In genomic region chr4:139301143-139301820, GRCh38 we compare ENCODE assay signal across 1 cellular context.
TF ChIP-seq lines count a peak whose summit lies in the region.

Gene NAA15, plus strand, starts transcription at chr4:139301505. Its CDS starts 273 bp downstream, at chr4:139301778.

TF ChIP-seq in HepG2, 621 proteins besides CTCF, POLR2A, EP300 and RAD21 (continued from another document and continues in another):
- TF ChIP-seq MTERF4 (CRISPR knock-in tag; IDR thresholded peaks at IDR 0.05) (no peak), FOXA3 (CRISPR knock-in tag; IDR thresholded peaks at IDR 0.05) (peak; percentile 36; the same call in 1 of the 2 replicates), MTF2 (CRISPR knock-in tag; IDR thresholded peaks at IDR 0.05; ENCODE audit: borderline replicate concordance) (no peak), NFATC3 (CRISPR knock-in tag; IDR thresholded peaks at IDR 0.05) (no peak; the same call in 1 of the 2 replicates), MNT (IDR thresholded peaks at IDR 0.05) (peak; percentile 48; the same call in 1 of the 2 replicates), NKX3-1 (CRISPR knock-in tag; IDR thresholded peaks at IDR 0.05) (peak; percentile 21; the same call in 1 of the 2 replicates), ATRX (CRISPR knock-in tag; IDR thresholded peaks at IDR 0.05; ENCODE audit: borderline replicate concordance) (no peak), ZFYVE20 (CRISPR knock-in tag; IDR thresholded peaks at IDR 0.05; ENCODE audit: borderline replicate concordance, low read depth) (no peak), KAT7 (CRISPR knock-in tag; IDR thresholded peaks at IDR 0.05; ENCODE audit: borderline replicate concordance) (no peak), SUZ12 (IDR thresholded peaks at IDR 0.05; ENCODE audit: low read depth, low read length) (no peak), ZNF761 (CRISPR knock-in tag; conservative IDR thresholded peaks at IDR 0.05) (0 out of 2 replicates have a peak, but pooled peaks have one; percentile 22), SMARCE1 (IDR thresholded peaks at IDR 0.05; ENCODE audit: borderline replicate concordance) (no peak), HMGXB3 (CRISPR knock-in tag; IDR thresholded peaks at IDR 0.05; ENCODE audit: borderline replicate concordance) (peak; percentile 81; the same call in 1 of the 2 replicates), ZNF788 (CRISPR knock-in tag; IDR thresholded peaks at IDR 0.05; ENCODE audit: borderline replicate concordance) (peak; percentile 82), ZNF704 (CRISPR knock-in tag; IDR thresholded peaks at IDR 0.05; ENCODE audit: borderline replicate concordance) (no peak), ELF3 (CRISPR knock-in tag; IDR thresholded peaks at IDR 0.05) (peak; percentile 84), ZNF660 (CRISPR knock-in tag; IDR thresholded peaks at IDR 0.05; ENCODE audit: borderline replicate concordance, low read depth) (no peak), ZFP36L2 (CRISPR knock-in tag; IDR thresholded peaks at IDR 0.05) (no peak), ZNF770 (CRISPR knock-in tag; IDR thresholded peaks at IDR 0.05) (peak; percentile 99), ZNF567 (CRISPR knock-in tag; IDR thresholded peaks at IDR 0.05; ENCODE audit: borderline replicate concordance) (no peak), CBFB (CRISPR knock-in tag; IDR thresholded peaks at IDR 0.05) (peak; percentile 47; the same call in 1 of the 2 replicates), RXRB (CRISPR knock-in tag; IDR thresholded peaks at IDR 0.05; ENCODE audit: borderline replicate concordance) (peak; percentile 59; the same call in 1 of the 2 replicates), ZNF280D (CRISPR knock-in tag; IDR thresholded peaks at IDR 0.05) (no peak), ZNF367 (CRISPR knock-in tag; IDR thresholded peaks at IDR 0.05; ENCODE audit: borderline replicate concordance) (no peak), PPARG (CRISPR knock-in tag; conservative IDR thresholded peaks at IDR 0.05) (0 out of 2 replicates have a peak, but pooled peaks have one; percentile 15), NRL (CRISPR knock-in tag; IDR thresholded peaks at IDR 0.05; ENCODE audit: borderline replicate concordance) (peak; percentile 84; the same call in 1 of the 2 replicates), MAFK (conservative IDR thresholded peaks at IDR 0.05 in 1 of 2, IDR thresholded peaks at IDR 0.05 in 1 of 2; ENCODE audit: low read length in 2 of 2) (peak; percentile 38 to 53; a peak in 3 of 4 replicates), CSRNP1 (CRISPR knock-in tag; IDR thresholded peaks at IDR 0.05) (peak; percentile 11; the same call in 1 of the 2 replicates), ATF4 (CRISPR knock-in tag; IDR thresholded peaks at IDR 0.05) (no peak), IRF9 (CRISPR knock-in tag; IDR thresholded peaks at IDR 0.05; ENCODE audit: borderline replicate concordance) (no peak), MLXIP (CRISPR knock-in tag; IDR thresholded peaks at IDR 0.05; ENCODE audit: borderline replicate concordance) (no peak), MYC (CRISPR knock-in tag; IDR thresholded peaks at IDR 0.05; ENCODE audit: borderline replicate concordance) (peak; percentile 99), MIER2 (CRISPR knock-in tag; IDR thresholded peaks at IDR 0.05) (no peak), KDM5A (IDR thresholded peaks at IDR 0.05; ENCODE audit: borderline replicate concordance, low read length) (peak; percentile 33; the same call in 1 of the 2 replicates), SP140L (CRISPR knock-in tag; IDR thresholded peaks at IDR 0.05; ENCODE audit: borderline replicate concordance) (no peak)
